18 cellular contexts compared by ENCODE assay signal in genomic region chr15:40464595-40465185, GRCh38.
"Had no signal": no experiment of that assay in that cellular context is flagged by ENCODE, and none has a peak within 500 bp of the region (broad histone marks: within the 10 kb centered on the region; RNA-seq: fewer than 3 reads in every experiment).

No MANE protein-coding gene starts in this region.

- H3K4me3 Mint-ChIP-seq: activated CD4-positive, alpha-beta memory T cell treated with anti-CD3 and anti-CD28 coated beads, Interleukin-2, amount 10 ng/mL, durations not matched to agents 7 days and 5 days; activated naive CD4-positive, alpha-beta T cell treated with anti-CD3 and anti-CD28 coated beads, Interleukin-2, amount 50 U/mL, for 24 hours; natural killer cell treated with Interleukin-12 subunit alpha and Interleukin-12 subunit beta and Interleukin-15 and Interleukin-18, amount 100 ng/mL, for 72 hours had no signal

- H3K27me3 Mint-ChIP-seq: activated CD4-positive, alpha-beta memory T cell treated with anti-CD3 and anti-CD28 coated beads, Interleukin-2, amount 10 ng/mL, durations not matched to agents 7 days and 5 days; activated naive CD4-positive, alpha-beta T cell treated with anti-CD3 and anti-CD28 coated beads, Interleukin-2, amount 50 U/mL, for 24 hours; natural killer cell treated with Interleukin-12 subunit alpha and Interleukin-12 subunit beta and Interleukin-15 and Interleukin-18, amount 100 ng/mL, for 72 hours had no signal

- H3K27ac Mint-ChIP-seq: activated CD4-positive, alpha-beta memory T cell treated with anti-CD3 and anti-CD28 coated beads, Interleukin-2, amount 10 ng/mL, durations not matched to agents 7 days and 5 days; natural killer cell treated with Interleukin-12 subunit alpha and Interleukin-12 subunit beta and Interleukin-15 and Interleukin-18, amount 100 ng/mL, for 72 hours had no signal

- FAIRE-seq: endometrium, urothelium cell line had no signal

- H3K36me3 Mint-ChIP-seq: natural killer cell treated with Interleukin-12 subunit alpha and Interleukin-12 subunit beta and Interleukin-15 and Interleukin-18, amount 100 ng/mL, for 72 hours had no signal

- H3K9me3 Mint-ChIP-seq: activated CD4-positive, alpha-beta memory T cell treated with anti-CD3 and anti-CD28 coated beads, Interleukin-2, amount 10 ng/mL, durations not matched to agents 7 days and 5 days; activated naive CD4-positive, alpha-beta T cell treated with anti-CD3 and anti-CD28 coated beads, Interleukin-2, amount 50 U/mL, for 24 hours; natural killer cell treated with Interleukin-12 subunit alpha and Interleukin-12 subunit beta and Interleukin-15 and Interleukin-18, amount 100 ng/mL, for 72 hours had no signal

- ATAC-seq: esophagus mucosa; mucosa of descending colon; natural killer cell treated with Interleukin-12 subunit alpha and Interleukin-12 subunit beta and Interleukin-15 and Interleukin-18, amount 100 ng/mL, for 72 hours had no signal

- DNase-seq: activated CD4-positive, alpha-beta memory T cell treated with anti-CD3 and anti-CD28 coated beads, Interleukin-2, amount 10 ng/mL, durations not matched to agents 7 days and 5 days; activated CD4-positive, CD25-positive, alpha-beta regulatory T cell treated with anti-CD3 and anti-CD28 coated beads, Interleukin-2, amount 50 U/mL, for 72 hours; activated CD8-positive, alpha-beta memory T cell treated with anti-CD3 and anti-CD28 coated beads, Interleukin-2, amount 50 U/mL, for 48 hours; anterior cingulate cortex; cerebellar nuclear complex; dermis blood vessel endothelial cell; mucosa of descending colon; nucleus accumbens; sigmoid colon; stimulated activated CD4-positive, alpha-beta T cell treated with anti-CD3 and anti-CD28 coated beads, Interleukin-12 subunit alpha, Interleukin-12 subunit beta, amount 100 ng/mL, for 4 hours; stimulated activated CD4-positive, alpha-beta T cell treated with anti-CD3 and anti-CD28 coated beads, Interleukin-2, amount 100 ng/mL, for 48 hours; stomach; T-helper 9 cell had no signal
